29 cellular contexts compared by ENCODE assay signal in the genomic region with DNA sequence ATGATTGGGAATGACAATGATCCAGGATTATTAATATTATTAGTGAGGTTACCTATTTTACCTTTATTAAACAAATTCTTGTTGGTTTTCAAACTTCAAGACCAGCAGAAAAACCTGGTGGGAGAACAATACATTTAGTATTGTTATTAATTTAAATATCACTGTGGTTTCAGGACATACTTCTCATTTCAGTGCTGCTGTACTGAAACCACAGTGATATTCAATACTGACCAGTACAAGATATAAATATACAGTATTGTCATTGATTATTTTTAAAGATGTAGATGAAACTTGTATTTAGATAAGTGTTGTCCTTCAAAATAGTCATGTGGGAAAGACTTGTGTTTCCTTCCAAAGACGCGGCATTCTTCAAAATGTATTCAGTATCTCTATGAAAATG.
"Had no signal": no experiment of that assay in that cellular context is flagged by ENCODE, and none has a peak within 500 bp of the region (broad histone marks: within the 10 kb centered on the region; RNA-seq: fewer than 3 reads in every experiment).

No MANE protein-coding gene starts in this region.

- H3K36me3 ChIP-seq: ascending aorta, cardiac muscle cell had no signal

- H3K4me1 ChIP-seq: ascending aorta had no signal

- ATAC-seq: activated CD8-positive, alpha-beta memory T cell treated with anti-CD3 and anti-CD28 coated beads, Interleukin-2, amount 10 ng/mL, durations not matched to agents 7 days and 5 days; activated CD8-positive, alpha-beta T cell treated with anti-CD3 and anti-CD28 coated beads for 36 hours; activated naive CD8-positive, alpha-beta T cell treated with anti-CD3 and anti-CD28 coated beads, Interleukin-2, amount 50 U/mL, for 24 hours had no signal

- FAIRE-seq: bronchial epithelial cell, TTC549 had no signal

- H3K27ac ChIP-seq: ascending aorta, cardiac muscle cell, VCaP had no signal

- H3K9me3 ChIP-seq: ascending aorta had no signal

- DNase-seq: activated B cell treated with CpG ODN at 0.5 μM for 24 hours; activated CD4-positive, alpha-beta memory T cell treated with anti-CD3 and anti-CD28 coated beads for 36 hours; activated CD4-positive, alpha-beta T cell treated with anti-CD3 and anti-CD28 coated beads for 4 hours; activated CD4-positive, alpha-beta T cell treated with anti-CD3 and anti-CD28 coated beads, Interleukin-2, amount 10 ng/mL, durations not matched to agents 24 days and 14 days; activated CD4-positive, alpha-beta T cell treated with anti-CD3 and anti-CD28 coated beads, Interleukin-2, amount 50 U/mL, for 1 hour; activated CD4-positive, alpha-beta T cell treated with anti-CD3 and anti-CD28 coated beads, Interleukin-2, amount 50 U/mL, for 4 hours; activated CD4-positive, CD25-positive, alpha-beta regulatory T cell treated with anti-CD3 and anti-CD28 coated beads, Interleukin-2, amount 50 U/mL, for 72 hours; activated CD8-positive, alpha-beta memory T cell treated with anti-CD3 and anti-CD28 coated beads, Interleukin-2, amount 10 ng/mL, durations not matched to agents 7 days and 5 days; activated CD8-positive, alpha-beta memory T cell treated with anti-CD3 and anti-CD28 coated beads, Interleukin-2, amount 50 U/mL, for 48 hours; activated CD8-positive, alpha-beta T cell treated with anti-CD3 and anti-CD28 coated beads for 36 hours; activated effector memory CD4-positive, alpha-beta T cell treated with Interleukin-2 at 50 U/mL for 16 hours; activated gamma-delta T cell; activated naive CD4-positive, alpha-beta T cell treated with anti-CD3 and anti-CD28 coated beads, Interleukin-2, amount 10 ng/mL, durations not matched to agents 7 days and 5 days; activated naive CD4-positive, alpha-beta T cell treated with Interleukin-2 at 50 U/mL for 16 hours; activated naive CD8-positive, alpha-beta T cell treated with anti-CD3 and anti-CD28 coated beads, Interleukin-2, amount 10 ng/mL, durations not matched to agents 7 days and 5 days; activated naive CD8-positive, alpha-beta T cell treated with anti-CD3 and anti-CD28 coated beads, Interleukin-2, amount 50 U/mL, for 24 hours; activated T-cell treated with anti-CD3 and anti-CD28 coated beads, Interleukin-2, amount 50 U/mL, for 24 hours; activated T-cell treated with anti-CD3 and anti-CD28 coated beads, Interleukin-2, amount 50 U/mL, for 48 hours; amygdala; anterior cingulate cortex; caudate nucleus; cerebellar nuclear complex; T-helper 2 cell; T-helper 9 cell had no signal

- H3K27me3 ChIP-seq: ascending aorta, cardiac muscle cell had no signal

- H3K4me3 ChIP-seq: ascending aorta, cardiac muscle cell had no signal
